17 cellular contexts compared by ENCODE assay signal in genomic region chr17:6442775-6443174, GRCh38. TPM values are rescaled to one million over a fixed set of nuclear protein-coding genes. Genes with fewer than 3 reads are reported as not detected.
DNase-seq lines count a peak whose midpoint lies in the region; ATAC-seq, FAIRE-seq and TF ChIP-seq lines count a peak whose summit lies in the region.
"Had no signal": no experiment of that assay in that cellular context is flagged by ENCODE, and none has a peak within 500 bp of the region (broad histone marks: within the 10 kb centered on the region; RNA-seq: fewer than 3 reads in every experiment).

No MANE protein-coding gene starts in this region.

- no peak overlapping the region for H3K27ac Mint-ChIP-seq in natural killer cell

- H3K4me3 ChIP-seq in A549 (no peak overlapping the region), Loucy (ENCODE audit: low read length, poor library complexity, severe bottlenecking) (peak overlapping the region; percentile 87), K562 (no peak overlapping the region)

- H3K79me2 ChIP-seq in Loucy (ENCODE audit: insufficient read depth, low read length) (peaks cover 33% of the 10 kb centered on the region), K562 (ENCODE audit: control insufficient read depth, insufficient read depth, low read length) (no peaks in the 10 kb centered on the region)

- CTCF ChIA-PET in A549 (lab: Yijun Ruan, JAX): interaction anchor here (1.5 to 2.1 kb wide), 2 partner anchors 850 to 855 kb away, joined by 4 to 9 read pairs; no protein-coding TSS in a partner anchor
- CTCF ChIA-PET in K562 (lab: Yijun Ruan, JAX; ENCODE audit: low intra/inter-chr PET ratio): no interaction called here

- BruUV-seq in K562 (replicated peaks; lab: Mats Ljungman, UMichigan): no TSS peak

- H3K36me3 Mint-ChIP-seq in natural killer cell: no peaks in the 10 kb centered on the region
- H3K36me3 Mint-ChIP-seq: CD4-positive, alpha-beta memory T cell had no signal

- TF ChIP-seq RAD21 in A549 (conservative IDR thresholded peaks at IDR 0.05 in 1 of 2, IDR thresholded peaks at IDR 0.05 in 1 of 2) (no peak), K562 (CRISPR knock-in tag; conservative IDR thresholded peaks at IDR 0.05 in 1 of 2, IDR thresholded peaks at IDR 0.05 in 1 of 2) (no peak)

- peaks cover 2% of the 10 kb centered on the region; the same call in 1 of the 2 replicates for H3F3A ChIP-seq in Loucy (ENCODE audit: low read depth)

- H3K36me3 ChIP-seq in Loucy (ENCODE audit: insufficient read depth, low read length) (peaks cover 16% of the 10 kb centered on the region; the same call in 1 of the 2 replicates), K562 (ENCODE audit: control insufficient read depth, insufficient read depth, low read length) (no peaks in the 10 kb centered on the region)

- H2AFZ ChIP-seq in Loucy (ENCODE audit: low read length): no peak overlapping the region
- H2AFZ ChIP-seq in K562 (ENCODE audit: low read depth, low read length): no peak overlapping the region

- no peaks in the 10 kb centered on the region for H3K9me2 ChIP-seq in Loucy (replicated peaks; ENCODE audit: low read depth, low read length)
- H3K9me2 ChIP-seq: SK-N-SH had no signal

- TF ChIP-seq EP300 in A549 (IDR thresholded peaks at IDR 0.05) (no peak), K562 (IDR thresholded peaks at IDR 0.05; ENCODE audit: low read length) (no peak)

- ATAC-seq in A549: no peak
- no peak for ATAC-seq in K562
- no peak for ATAC-seq in natural killer cell
- ATAC-seq in GM21717 (IDR thresholded peaks at IDR 0.05; ENCODE audit: unreplicated experiment): no peak
- ATAC-seq: Right ventricle myocardium inferior had no signal

- H3K27ac ChIP-seq in A549 (no peak overlapping the region; a peak in 1 of 6 replicates), K562 (ENCODE audit: extremely low read depth, low read depth, low read length) (no peak overlapping the region)

- DNase-seq in A549 (ENCODE audit: low read depth in 1 of 2, low spot score in 1 of 2) (no peak), K562 (ENCODE audit: extremely low read depth in 1 of 4, low spot score in 3 of 4) (no peak), natural killer cell (no peak), GM19239 (ENCODE audit: insufficient read length, low spot score) (no peak), HUDEP-2 (lab: John Stamatoyannopoulos, UW; ENCODE audit: unreplicated experiment in 76 of 76) (no peak)
- no peak for DNase-seq in activated CD4-positive, CD25-positive, alpha-beta regulatory T cell treated with anti-CD3 and anti-CD28 coated beads, Interleukin-2, amount 50 U/mL, for 72 hours
- DNase-seq: CD4-positive, alpha-beta memory T cell; GF-D8; NCI-H1105 treated with DMSO at 0.1 percent for 48 hours; NCI-H187; NCI-H446; SK-N-SH had no signal

- in situ Hi-C loops in K562 (cut with MboI): loop anchor here (25.0 kb wide), 1 partner anchor 1205 kb away; the partner anchor contains the start of gene SCIMP

- H3K9me3 ChIP-seq in A549 (no peaks in the 10 kb centered on the region), Loucy (ENCODE audit: insufficient read depth, low read depth, low read length) (no peaks in the 10 kb centered on the region), K562 (replicated peaks; ENCODE audit: control insufficient read depth, insufficient read depth, low read depth, low read length) (no peaks in the 10 kb centered on the region)
- H3K9me3 ChIP-seq: SK-N-SH had no signal

- peaks cover 13 to 20% of the 10 kb centered on the region in 2 donors for H3K27me3 Mint-ChIP-seq in natural killer cell (ENCODE audit: low read depth in 2 of 2)

- H3K4me1 Mint-ChIP-seq in natural killer cell: peaks cover 13 to 16% of the 10 kb centered on the region in 2 donors

- H3K9ac ChIP-seq in Loucy (ENCODE audit: low read depth, low read length, poor library complexity, severe bottlenecking) (peak overlapping the region; percentile 91), K562 (ENCODE audit: insufficient read depth in 1 of 2, low read depth in 2 of 2, low read length in 2 of 2) (no peak overlapping the region)

- POLR2A ChIA-PET in A549 (lab: Yijun Ruan, JAX): no interaction called here
- POLR2A ChIA-PET in K562 (lab: Yijun Ruan, JAX): no interaction called here

- WGBS in A549 (ENCODE audit: missing lambda C conversion rate): 59% methylated on average over 6 of the region's 6 CpGs
- WGBS in K562 (ENCODE audit: insufficient coverage, low coverage, missing lambda C conversion rate): 48% methylated on average over 6 of the region's 6 CpGs

- FAIRE-seq in A549 (lab: Jason Lieb, UNC) (no peak), K562 (lab: Jason Lieb, UNC) (no peak), GM19239 (lab: Jason Lieb, UNC) (no peak)
- FAIRE-seq: H54 had no signal

- H3K27me3 ChIP-seq in Loucy (ENCODE audit: insufficient read depth, low read length, poor library complexity, severe bottlenecking) (no peaks in the 10 kb centered on the region), K562 (ENCODE audit: control insufficient read depth in 2 of 2, insufficient read depth in 2 of 2, low read length in 2 of 2) (no peaks in the 10 kb centered on the region)

- H3K9me1 ChIP-seq in K562 (ENCODE audit: control insufficient read depth, insufficient read depth, low read length): no peaks in the 10 kb centered on the region

- H4K20me1 ChIP-seq in Loucy (ENCODE audit: insufficient read depth, low read length, poor library complexity, severe bottlenecking): peaks cover 20% of the 10 kb centered on the region
- no peaks in the 10 kb centered on the region for H4K20me1 ChIP-seq in K562 (replicated peaks; ENCODE audit: control insufficient read depth, insufficient read depth, low read length)

- H3K4me3 Mint-ChIP-seq in natural killer cell: peak overlapping the region; percentile 93

- no peak for TF ChIP-seq POLR2A in A549 (IDR thresholded peaks at IDR 0.05; ENCODE audit: low read length)
- TF ChIP-seq POLR2A in K562 (conservative IDR thresholded peaks at IDR 0.05): no peak

- intact Hi-C loops in K562 (cut with micrococcal nuclease) (no loop called here), natural killer cell (cut with micrococcal nuclease) (no loop called here)

- H3K9me3 Mint-ChIP-seq in natural killer cell: no peaks in the 10 kb centered on the region
- H3K9me3 Mint-ChIP-seq: CD4-positive, alpha-beta memory T cell had no signal

- TF ChIP-seq CTCF in A549 (IDR thresholded peaks at IDR 0.05): no peak
- TF ChIP-seq CTCF in Loucy (conservative IDR thresholded peaks at IDR 0.05; ENCODE audit: low read length): no peak
- no peak for TF ChIP-seq CTCF in K562 (IDR thresholded peaks at IDR 0.05 in 2 of 3, conservative IDR thresholded peaks at IDR 0.05 in 1 of 3; ENCODE audit: insufficient read depth in 2 of 3, low read depth in 1 of 3, low read length in 3 of 3)
- TF ChIP-seq CTCF in natural killer cell (IDR thresholded peaks at IDR 0.05): no peak

- H3K4me1 ChIP-seq in A549 (peaks cover 5% of the 10 kb centered on the region; the same call in 1 of the 3 replicates), Loucy (ENCODE audit: insufficient read depth, low read length, poor library complexity, severe bottlenecking) (peaks cover 24% of the 10 kb centered on the region), K562 (replicated peaks in 1 of 2; ENCODE audit: control insufficient read depth in 2 of 2, insufficient read depth in 2 of 2, low read length in 2 of 2) (peaks cover 0 to 16% of the 10 kb centered on the region in 2 experiments; a peak in 2 of 5 replicates)

- H3K4me2 ChIP-seq in A549 (peak overlapping the region; percentile 90), Loucy (ENCODE audit: low read depth, low read length, poor library complexity, severe bottlenecking) (peak overlapping the region; percentile 87), K562 (ENCODE audit: insufficient read depth, low read length) (no peak overlapping the region)

RNA-seq across cellular contexts. Expression of gene PIMREG, which starts 1.5 kb away (rescaled TPM):
- polyA plus RNA-seq in A549 (2011; rRNA removed) (25.4 and 26.3 TPM in 2 replicates), A549 (2017; fragmentation: RNase III; extraction: RNeasy Plus Mini Kit Qiagen cat#74134 plus additional on column Dnase treatment) (26.8 to 28.9 TPM (median 27.0 TPM) in 3 replicates), K562 (2011; rRNA removed) (5.9 and 10.2 TPM in 2 replicates), K562 (2014; fragmentation: Illumina TruSeq; extraction: Trizol) (9.4 and 13.5 TPM in 2 replicates), K562 (2014; fragmentation: Nextera tagmentation; extraction: Ambion mirVana) (1 to 10 TPM; 1.1 to 2.1 TPM), K562 (2014; rRNA removed) (15.4 and 16.7 TPM in 2 replicates)
- polyA plus RNA-seq in A549 (2012; cell fraction: cytosol; rRNA removed): 54.7 and 67.3 TPM in 2 replicates
- polyA plus RNA-seq in A549 (2012; cell fraction: nucleus; rRNA removed): 61.0 and 68.4 TPM in 2 replicates
- polyA minus RNA-seq in A549 (2011; rRNA and poly(A)+ RNA removed): 12.5 and 16.1 TPM in 2 replicates
- total RNA-seq in K562 (2011; cell fraction: chromatin; rRNA removed; ENCODE audit: low replicate concordance): 6.0 and 11.9 TPM in 2 replicates
- 11.2 and 12.5 TPM in 2 replicates for total RNA-seq in K562 (2011; cell fraction: nucleolus; rRNA removed)
- total RNA-seq in K562 (2011; cell fraction: nucleoplasm; rRNA removed): 8.7 and 11.7 TPM in 2 replicates
- total RNA-seq in K562 (2014; rRNA removed) (11.5 and 12.9 TPM in 2 replicates), K562 (2014; rRNA removed; fragmentation: Illumina TruSeq; extraction: Trizol) (5.1 and 5.3 TPM in 2 replicates), K562 (2015; rRNA removed; fragmentation: Illumina TruSeq; extraction: Trizol) (5.1 and 7.2 TPM in 2 replicates), K562 (2021) (13.4 and 16.0 TPM in 2 replicates), natural killer cell (1 to 10 TPM in 1 of 3 donors, under 1 TPM in 2; 0.73 to 1.4 (median 0.78) TPM)
- 5.3 and 15.1 TPM in 2 replicates for polyA plus RNA-seq in K562 (2011; cell fraction: cytosol; rRNA removed)
- 10.6 and 22.8 TPM in 2 replicates for polyA plus RNA-seq in K562 (2011; cell fraction: nucleus; rRNA removed)
- 10.5 and 14.1 TPM in 2 replicates for polyA plus RNA-seq in K562 (2012)
- polyA minus RNA-seq in K562 (2011; rRNA and poly(A)+ RNA removed): 1.1 and 3.5 TPM in 2 replicates
- polyA minus RNA-seq in K562 (2011; cell fraction: cytosol; rRNA and poly(A)+ RNA removed): 2.5 and 2.6 TPM in 2 replicates
- polyA minus RNA-seq in K562 (2011; cell fraction: nucleus; rRNA and poly(A)+ RNA removed): 3.4 and 4.3 TPM in 2 replicates
- total RNA-seq: CD4-positive, alpha-beta memory T cell had no signal
- polyA plus RNA-seq: CD4-positive, alpha-beta memory T cell had no signal

RNA-seq across cellular contexts. Expression of gene AIPL1, which starts 7.9 kb away (rescaled TPM):
- polyA plus RNA-seq in A549 (2011; rRNA removed) (not detected in 2 replicates), A549 (2017; fragmentation: RNase III; extraction: RNeasy Plus Mini Kit Qiagen cat#74134 plus additional on column Dnase treatment) (not detected in 3 replicates), K562 (2011; rRNA removed) (not detected in 2 replicates), K562 (2014; fragmentation: Illumina TruSeq; extraction: Trizol) (not detected in 2 replicates), K562 (2014; fragmentation: Nextera tagmentation; extraction: Ambion mirVana) (not detected), K562 (2014; rRNA removed) (not detected in 2 replicates)
- not detected in 2 replicates for polyA plus RNA-seq in A549 (2012; cell fraction: cytosol; rRNA removed)
- 0.02 TPM in 1 of 2 replicates, not detected in the other for polyA plus RNA-seq in A549 (2012; cell fraction: nucleus; rRNA removed)
- polyA minus RNA-seq in A549 (2011; rRNA and poly(A)+ RNA removed): not detected in 2 replicates
- not detected in 2 replicates for total RNA-seq in K562 (2011; cell fraction: chromatin; rRNA removed; ENCODE audit: low replicate concordance)
- total RNA-seq in K562 (2011; cell fraction: nucleolus; rRNA removed): not detected in 2 replicates
- total RNA-seq in K562 (2011; cell fraction: nucleoplasm; rRNA removed): not detected in 2 replicates
- total RNA-seq in K562 (2014; rRNA removed) (not detected in 2 replicates), K562 (2014; rRNA removed; fragmentation: Illumina TruSeq; extraction: Trizol) (not detected in 2 replicates), K562 (2015; rRNA removed; fragmentation: Illumina TruSeq; extraction: Trizol) (not detected in 2 replicates), K562 (2021) (not detected in 2 replicates), natural killer cell (not detected)
- polyA plus RNA-seq in K562 (2011; cell fraction: cytosol; rRNA removed): not detected in 2 replicates
- polyA plus RNA-seq in K562 (2011; cell fraction: nucleus; rRNA removed): not detected in 2 replicates
- not detected in 2 replicates for polyA plus RNA-seq in K562 (2012)
- not detected in 2 replicates for polyA minus RNA-seq in K562 (2011; rRNA and poly(A)+ RNA removed)
- not detected in 2 replicates for polyA minus RNA-seq in K562 (2011; cell fraction: cytosol; rRNA and poly(A)+ RNA removed)
- not detected in 2 replicates for polyA minus RNA-seq in K562 (2011; cell fraction: nucleus; rRNA and poly(A)+ RNA removed)
- total RNA-seq: A673; CD4-positive, alpha-beta memory T cell; Right ventricle myocardium inferior had no signal
- polyA plus RNA-seq: CD4-positive, alpha-beta memory T cell; SK-N-SH had no signal

Comparison
In these comparisons a context has a peak if more than half of its experiments do, and no peak if none do; other contexts are left out.
1. Of the 35 proteins assayed by ChIP-seq in both K562 and A549: peak only in K562: none; only in A549: HDAC2; in both: none; in neither: 34.